21 cellular contexts compared by ENCODE assay signal in the genomic region with DNA sequence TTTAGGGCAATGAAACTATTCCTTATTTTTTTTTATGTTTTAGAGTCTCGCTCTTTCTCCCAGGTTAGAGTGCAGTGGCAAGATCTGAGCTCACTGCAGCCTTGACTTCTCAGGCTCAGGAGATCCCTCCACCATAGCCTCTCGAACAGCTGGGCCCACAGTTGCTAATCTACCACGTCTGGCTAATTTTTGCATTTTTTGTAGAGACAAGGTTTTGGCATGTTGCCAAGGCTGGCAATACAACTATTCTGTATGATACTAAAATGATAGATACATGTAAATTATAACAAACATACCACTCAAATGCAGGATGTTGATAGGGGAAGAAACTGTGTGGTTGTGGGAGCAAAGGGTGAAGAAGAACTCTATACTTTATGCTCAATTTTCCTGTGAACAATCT.
DNase-seq lines count a peak whose midpoint lies in the region; ATAC-seq, FAIRE-seq and TF ChIP-seq lines count a peak whose summit lies in the region.
"Had no signal": no experiment of that assay in that cellular context is flagged by ENCODE, and none has a peak within 500 bp of the region (broad histone marks: within the 10 kb centered on the region; RNA-seq: fewer than 3 reads in every experiment).

No MANE protein-coding gene starts in this region.

- H3K36me3 Mint-ChIP-seq in activated naive CD4-positive, alpha-beta T cell treated with anti-CD3 and anti-CD28 coated beads, Interleukin-2, amount 50 U/mL, for 72 hours = no peaks in the 10 kb centered on the region

- TF ChIP-seq POLR2A in K562 (conservative IDR thresholded peaks at IDR 0.05) = no peak

- ATAC-seq in DND-41 (ENCODE audit: insufficient read depth, low read depth) (no peak), K562 (no peak), HG02938 (IDR thresholded peaks at IDR 0.05; ENCODE audit: unreplicated experiment) (no peak)
- no peak for ATAC-seq in activated naive CD4-positive, alpha-beta T cell treated with anti-CD3 and anti-CD28 coated beads, Interleukin-2, amount 50 U/mL, for 72 hours

- no peak for TF ChIP-seq CTCF in DND-41 (IDR thresholded peaks at IDR 0.05; ENCODE audit: borderline replicate concordance, extremely low read depth, low read length, poor library complexity, severe bottlenecking)
- no peak for TF ChIP-seq CTCF in K562 (IDR thresholded peaks at IDR 0.05 in 2 of 3, conservative IDR thresholded peaks at IDR 0.05 in 1 of 3; ENCODE audit: insufficient read depth in 2 of 3, low read depth in 1 of 3, low read length in 3 of 3)

- H2AFZ ChIP-seq in DND-41 (ENCODE audit: low read depth, low read length) (no peak overlapping the region), K562 (ENCODE audit: low read depth, low read length) (no peak overlapping the region)

- H4K20me1 ChIP-seq in DND-41 (ENCODE audit: insufficient read depth, low read length) (no peaks in the 10 kb centered on the region), K562 (replicated peaks; ENCODE audit: control insufficient read depth, insufficient read depth, low read length) (no peaks in the 10 kb centered on the region)

- POLR2A ChIA-PET in K562 (lab: Yijun Ruan, JAX) = interaction anchor here (2.1 kb wide), 1 partner anchor 18 kb away, joined by 7 read pairs; no protein-coding TSS in a partner anchor

- H3K9ac ChIP-seq in DND-41 (ENCODE audit: low read depth, low read length) (no peak overlapping the region), K562 (ENCODE audit: insufficient read depth in 1 of 2, low read depth in 2 of 2, low read length in 2 of 2) (no peak overlapping the region)

- no peak overlapping the region for H3K27ac ChIP-seq in DND-41 (ENCODE audit: low read length)
- no peak overlapping the region for H3K27ac ChIP-seq in K562 (ENCODE audit: extremely low read depth, low read depth, low read length)
- H3K27ac ChIP-seq: SK-N-MC had no signal

- H3K4me2 ChIP-seq in DND-41 (ENCODE audit: insufficient read depth, low read length) (no peak overlapping the region), K562 (ENCODE audit: insufficient read depth, low read length) (no peak overlapping the region)

- CTCF ChIA-PET in K562 (lab: Yijun Ruan, JAX; ENCODE audit: low intra/inter-chr PET ratio) = no interaction called here

- TF ChIP-seq RAD21 in K562 (CRISPR knock-in tag; conservative IDR thresholded peaks at IDR 0.05 in 1 of 2, IDR thresholded peaks at IDR 0.05 in 1 of 2) = no peak

- no peak for TF ChIP-seq EP300 in K562 (IDR thresholded peaks at IDR 0.05; ENCODE audit: low read length)

- H3K4me1 ChIP-seq in DND-41 (ENCODE audit: insufficient read depth, low read length) (no peaks in the 10 kb centered on the region), K562 (replicated peaks in 1 of 2; ENCODE audit: control insufficient read depth in 2 of 2, insufficient read depth in 2 of 2, low read length in 2 of 2) (no peaks in the 10 kb centered on the region)

- in situ Hi-C loops in K562 (cut with MboI) = no loop called here

- H3K79me2 ChIP-seq in DND-41 (ENCODE audit: insufficient read depth, low read length) (peaks cover 12% of the 10 kb centered on the region; the same call in 1 of the 2 replicates), K562 (ENCODE audit: control insufficient read depth, insufficient read depth, low read length) (peaks cover 4% of the 10 kb centered on the region; the same call in 1 of the 3 replicates)

- FAIRE-seq in K562 (lab: Jason Lieb, UNC) = no peak
- FAIRE-seq: GM12891, GM19239, RCC 7860 had no signal

- no peak overlapping the region for H3K4me3 ChIP-seq in DND-41 (ENCODE audit: low read depth in 1 of 2, low read length in 2 of 2)
- no peak overlapping the region for H3K4me3 ChIP-seq in K562
- H3K4me3 ChIP-seq: SK-N-MC had no signal

- DNase-seq in DMS 273 (lab: John Stamatoyannopoulos, UW; ENCODE audit: unreplicated experiment) (peak; percentile 63), DMS 273 treated with DMSO at 0.1 percent for 48 hours (lab: John Stamatoyannopoulos, UW) (no peak), DND-41 (peak; percentile 13), NCI-H2171 treated with DMSO at 0.1 percent for 48 hours (lab: John Stamatoyannopoulos, UW) (peak; percentile 45), K562 (ENCODE audit: extremely low read depth in 1 of 4, low spot score in 3 of 4) (no peak), NCI-H446 treated with DMSO at 0.1 percent for 48 hours (lab: John Stamatoyannopoulos, UW) (no peak)
- no peak for DNase-seq in activated naive CD4-positive, alpha-beta T cell treated with anti-CD3 and anti-CD28 coated beads, Interleukin-2, amount 50 U/mL, for 72 hours (ENCODE audit: low spot score in 2 of 2)
- DNase-seq: DMS153; EL; GOT3; NCI-H2029; NCI-H2227 treated with DMSO at 0.1 percent for 48 hours; NCI-H526 treated with DMSO at 0.1 percent for 48 hours; NK-92 treated with Interleukin-12 subunit alpha and Interleukin-12 subunit beta, amount 100 ng/mL, for 24 hours; Right ventricle myocardium superior; T-helper 1 cell had no signal

- WGBS in K562 (ENCODE audit: insufficient coverage, low coverage, missing lambda C conversion rate) = 32% methylated on average over 3 of the region's 3 CpGs

- no peaks in the 10 kb centered on the region for H3K36me3 ChIP-seq in DND-41 (ENCODE audit: insufficient read depth, low read length)
- H3K36me3 ChIP-seq in K562 (ENCODE audit: control insufficient read depth, insufficient read depth, low read length) = no peaks in the 10 kb centered on the region

- intact Hi-C loops in K562 (cut with micrococcal nuclease) = no loop called here

- H3K27me3 ChIP-seq in DND-41 (ENCODE audit: insufficient read depth, low read length, poor library complexity) (no peaks in the 10 kb centered on the region), K562 (ENCODE audit: control insufficient read depth in 2 of 2, insufficient read depth in 2 of 2, low read length in 2 of 2) (no peaks in the 10 kb centered on the region)

- no TSS peak for BruUV-seq in K562 (replicated peaks; lab: Mats Ljungman, UMichigan)

- H3K27ac Mint-ChIP-seq in activated naive CD4-positive, alpha-beta T cell treated with anti-CD3 and anti-CD28 coated beads, Interleukin-2, amount 50 U/mL, for 72 hours = no peak overlapping the region

- H3K9me3 Mint-ChIP-seq in activated naive CD4-positive, alpha-beta T cell treated with anti-CD3 and anti-CD28 coated beads, Interleukin-2, amount 50 U/mL, for 72 hours = peaks cover 3 to 12% of the 10 kb centered on the region in 2 donors

- H3K9me1 ChIP-seq in K562 (ENCODE audit: control insufficient read depth, insufficient read depth, low read length) = no peaks in the 10 kb centered on the region

- no peaks in the 10 kb centered on the region for H3K9me3 ChIP-seq in DND-41 (ENCODE audit: insufficient read depth, low read length, severe bottlenecking)
- H3K9me3 ChIP-seq in K562 (replicated peaks; ENCODE audit: control insufficient read depth, insufficient read depth, low read depth, low read length) = no peaks in the 10 kb centered on the region

TF ChIP-seq in K562, 482 proteins besides CTCF, POLR2A, EP300 and RAD21:
- TF ChIP-seq NFIC (IDR thresholded peaks at IDR 0.05) (peak; percentile 98), CBX5 (IDR thresholded peaks at IDR 0.05; ENCODE audit: borderline replicate concordance, low read depth) (no peak), NFIX (CRISPR knock-in tag; IDR thresholded peaks at IDR 0.05; ENCODE audit: low read depth) (peak; percentile 95)
- TF ChIP-seq, protein P1, sequence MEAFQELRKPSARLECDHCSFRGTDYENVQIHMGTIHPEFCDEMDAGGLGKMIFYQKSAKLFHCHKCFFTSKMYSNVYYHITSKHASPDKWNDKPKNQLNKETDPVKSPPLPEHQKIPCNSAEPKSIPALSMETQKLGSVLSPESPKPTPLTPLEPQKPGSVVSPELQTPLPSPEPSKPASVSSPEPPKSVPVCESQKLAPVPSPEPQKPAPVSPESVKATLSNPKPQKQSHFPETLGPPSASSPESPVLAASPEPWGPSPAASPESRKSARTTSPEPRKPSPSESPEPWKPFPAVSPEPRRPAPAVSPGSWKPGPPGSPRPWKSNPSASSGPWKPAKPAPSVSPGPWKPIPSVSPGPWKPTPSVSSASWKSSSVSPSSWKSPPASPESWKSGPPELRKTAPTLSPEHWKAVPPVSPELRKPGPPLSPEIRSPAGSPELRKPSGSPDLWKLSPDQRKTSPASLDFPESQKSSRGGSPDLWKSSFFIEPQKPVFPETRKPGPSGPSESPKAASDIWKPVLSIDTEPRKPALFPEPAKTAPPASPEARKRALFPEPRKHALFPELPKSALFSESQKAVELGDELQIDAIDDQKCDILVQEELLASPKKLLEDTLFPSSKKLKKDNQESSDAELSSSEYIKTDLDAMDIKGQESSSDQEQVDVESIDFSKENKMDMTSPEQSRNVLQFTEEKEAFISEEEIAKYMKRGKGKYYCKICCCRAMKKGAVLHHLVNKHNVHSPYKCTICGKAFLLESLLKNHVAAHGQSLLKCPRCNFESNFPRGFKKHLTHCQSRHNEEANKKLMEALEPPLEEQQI (IDR thresholded peaks at IDR 0.05) = no peak

Comparison
In these comparisons a context has a peak if more than half of its experiments do, and no peak if none do; other contexts are left out.
1. DNase-seq: peak in DMS 273 (single experiment), DND-41 (single experiment) and NCI-H2171 treated with DMSO at 0.1 percent for 48 hours (single experiment); none in DMS 273 treated with DMSO at 0.1 percent for 48 hours (single experiment), K562 (0 of 4), activated naive CD4-positive, alpha-beta T cell treated with anti-CD3 and anti-CD28 coated beads, Interleukin-2, amount 50 U/mL, for 72 hours (0 of 2) and NCI-H446 treated with DMSO at 0.1 percent for 48 hours (single experiment).